ENCODE assay signal across 13 cellular contexts in genomic region chr9:23663536-23663935, GRCh38.
"Had no signal": no experiment of that assay in that cellular context is flagged by ENCODE, and none has a peak within 500 bp of the region (broad histone marks: within the 10 kb centered on the region; RNA-seq: fewer than 3 reads in every experiment).

No MANE protein-coding gene starts in this region.

- H3K27ac Mint-ChIP-seq: activated CD8-positive, alpha-beta T cell treated with anti-CD3 and anti-CD28 coated beads, Interleukin-2, amount 10 ng/mL, durations not matched to agents 7 days and 5 days; activated naive CD4-positive, alpha-beta T cell treated with anti-CD3 and anti-CD28 coated beads, Interleukin-2, amount 10 ng/mL, durations not matched to agents 7 days and 5 days; endodermal cell; T-cell had no signal

- H3K27ac ChIP-seq: brain microvascular endothelial cell, heart left ventricle, left lung, stomach, vagina had no signal

- H3K36me3 ChIP-seq: brain microvascular endothelial cell, heart left ventricle, left lung, stomach, vagina had no signal

- H3K4me3 ChIP-seq: heart left ventricle, left lung, stomach, vagina had no signal

- H3K36me3 Mint-ChIP-seq: activated naive CD4-positive, alpha-beta T cell treated with anti-CD3 and anti-CD28 coated beads, Interleukin-2, amount 10 ng/mL, durations not matched to agents 7 days and 5 days; T-cell had no signal

- H3K9me3 Mint-ChIP-seq: endodermal cell had no signal

- FAIRE-seq: islet of Langerhans had no signal

- H3K9me3 ChIP-seq: heart left ventricle, left lung, stomach, vagina had no signal

- H3K27me3 Mint-ChIP-seq: activated naive CD4-positive, alpha-beta T cell treated with anti-CD3 and anti-CD28 coated beads, Interleukin-2, amount 10 ng/mL, durations not matched to agents 7 days and 5 days; T-cell had no signal

- H3K27me3 ChIP-seq: brain microvascular endothelial cell, heart left ventricle, left lung, stomach, vagina had no signal

- DNase-seq: activated CD4-positive, alpha-beta T cell treated with anti-CD3 and anti-CD28 coated beads for 48 hours; activated CD8-positive, alpha-beta T cell treated with anti-CD3 and anti-CD28 coated beads, Interleukin-2, amount 10 ng/mL, durations not matched to agents 7 days and 5 days; activated naive CD4-positive, alpha-beta T cell treated with anti-CD3 and anti-CD28 coated beads, Interleukin-2, amount 10 ng/mL, durations not matched to agents 7 days and 5 days; brain microvascular endothelial cell; endodermal cell; heart left ventricle; left lung; mesenchymal stem cell; stomach; T-cell; T1000 had no signal

- ATAC-seq: activated CD8-positive, alpha-beta T cell treated with anti-CD3 and anti-CD28 coated beads, Interleukin-2, amount 10 ng/mL, durations not matched to agents 7 days and 5 days; heart left ventricle; left lung; T-cell had no signal

- H3K4me3 Mint-ChIP-seq: activated CD8-positive, alpha-beta T cell treated with anti-CD3 and anti-CD28 coated beads, Interleukin-2, amount 10 ng/mL, durations not matched to agents 7 days and 5 days; activated naive CD4-positive, alpha-beta T cell treated with anti-CD3 and anti-CD28 coated beads, Interleukin-2, amount 10 ng/mL, durations not matched to agents 7 days and 5 days; endodermal cell; T-cell had no signal

- H3K4me1 Mint-ChIP-seq: activated naive CD4-positive, alpha-beta T cell treated with anti-CD3 and anti-CD28 coated beads, Interleukin-2, amount 10 ng/mL, durations not matched to agents 7 days and 5 days; T-cell had no signal

- H3K4me1 ChIP-seq: left lung, stomach had no signal
